In the genomic region with DNA sequence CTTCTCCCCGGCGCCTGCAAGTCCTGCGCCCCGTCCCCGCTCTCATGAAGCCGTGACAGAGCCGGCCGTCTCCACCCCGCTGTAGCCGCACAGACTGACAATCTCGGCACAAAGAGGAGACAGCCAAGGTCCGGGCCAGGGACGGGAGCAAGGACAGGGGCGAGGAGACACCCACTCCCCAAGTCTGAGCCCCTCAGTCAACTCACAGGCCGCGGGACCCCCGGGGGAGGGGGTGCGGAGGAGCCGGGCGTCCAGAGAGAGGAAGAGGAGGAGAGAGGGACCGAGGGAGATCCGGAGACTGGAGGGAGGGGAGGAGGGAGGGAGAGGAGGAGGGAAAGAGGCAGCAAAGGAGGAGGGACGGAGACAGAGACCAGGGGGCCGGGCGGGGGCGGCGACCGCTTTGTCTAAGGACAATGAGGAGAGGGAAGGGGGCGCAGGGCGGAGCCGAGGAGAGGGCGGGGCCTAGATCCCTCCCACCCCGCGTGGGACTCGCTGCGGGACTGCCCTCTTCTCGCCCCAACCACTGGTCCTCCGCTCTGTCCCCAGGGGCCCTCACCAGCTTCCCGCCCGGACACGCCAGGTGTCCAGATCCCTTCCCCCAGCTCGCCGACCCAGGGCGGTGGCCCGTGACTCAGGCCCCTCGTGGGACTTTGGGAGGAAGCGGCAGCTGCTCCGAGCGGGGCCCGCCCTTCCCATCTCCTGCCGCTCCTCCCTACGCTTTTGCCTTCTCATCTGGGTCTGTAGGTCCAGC, we compare ENCODE assay signal across 8 cellular contexts. TPM values are rescaled to one million over a fixed set of nuclear protein-coding genes. Genes with fewer than 3 reads are reported as not detected.
A peak's percentile ranks its signal among the peaks of the same experiment; 100 is the strongest.
DNase-seq lines count a peak whose midpoint lies in the region; ATAC-seq and TF ChIP-seq lines count a peak whose summit lies in the region.

No MANE protein-coding gene starts in this region.

- intact Hi-C loops in ascending aorta (cut with DNase I): loop anchor here (1.0 kb wide), 2 partner anchors 30 to 34 kb away; a partner anchor contains a TSS

- peaks cover 52% of the 10 kb centered on the region for H3K4me1 Mint-ChIP-seq in T-helper 17 cell

- no peak for TF ChIP-seq CTCF in ascending aorta (IDR thresholded peaks at IDR 0.05)

- peak overlapping the region; percentile 75 to 91 for H3K4me3 ChIP-seq in ascending aorta

- H3K27ac Mint-ChIP-seq in T-helper 17 cell: peak overlapping the region; percentile 97

- H3K4me1 ChIP-seq in ascending aorta: peaks cover 7 to 31% of the 10 kb centered on the region in 2 donors

- peak overlapping the region; percentile 100 for H3K4me3 Mint-ChIP-seq in T-helper 17 cell

- H3K36me3 Mint-ChIP-seq in T-helper 17 cell (ENCODE audit: low read depth): peaks cover 29% of the 10 kb centered on the region

- H3K36me3 ChIP-seq in ascending aorta: no peaks in the 10 kb centered on the region

- peak; percentile 5 for TF ChIP-seq POLR2A in GM10847 (IDR thresholded peaks at IDR 0.05; ENCODE audit: extremely low read depth, insufficient read length)

- H3K27me3 Mint-ChIP-seq in T-helper 17 cell: no peaks in the 10 kb centered on the region

- ATAC-seq in HG02763 (IDR thresholded peaks at IDR 0.05; ENCODE audit: unreplicated experiment): peak; percentile 49
- peak; percentile 36 for ATAC-seq in T-helper 17 cell
- ATAC-seq in HG02973 (IDR thresholded peaks at IDR 0.05; ENCODE audit: unreplicated experiment): no peak

- peak; percentile 75 for DNase-seq in NCI-H146 treated with DMSO at 0.1 percent for 48 hours (lab: John Stamatoyannopoulos, UW; ENCODE audit: unreplicated experiment)
- DNase-seq in T-helper 17 cell: peak; percentile 32 to 77 (median 76)
- DNase-seq in ascending aorta (ENCODE audit: low spot score in 2 of 2): peak; percentile 91 to 98
- peak; percentile 95 for DNase-seq in hepatic stellate cell (ENCODE audit: low spot score)
- peak; percentile 66 for DNase-seq in renal cortical epithelial cell (ENCODE audit: low read depth)

- H3K27me3 ChIP-seq in ascending aorta: no peaks in the 10 kb centered on the region

- peak overlapping the region; percentile 99 for H3K27ac ChIP-seq in ascending aorta

- H3K9me3 ChIP-seq in T-helper 17 cell (ENCODE audit: control insufficient read depth, low read length, poor library complexity, severe bottlenecking) (no peaks in the 10 kb centered on the region), ascending aorta (no peaks in the 10 kb centered on the region)

RNA-seq across cellular contexts. Expression of a gene that starts 0.6 kb away (rescaled TPM):
- total RNA-seq in T-helper 17 cell (100 to 1,000 TPM in 1 of 2 donors, 10 to 100 TPM in 1; 99.5 to 117 TPM), ascending aorta (83.3 TPM), renal cortical epithelial cell (27.5 and 38.7 TPM in 2 replicates)

RNA-seq across cellular contexts. Expression of a gene that starts 3.7 kb away (rescaled TPM):
- total RNA-seq in T-helper 17 cell (1 to 10 TPM; 4.7 to 5.6 TPM), ascending aorta (25.1 TPM), renal cortical epithelial cell (0.69 and 1.7 TPM in 2 replicates)

RNA-seq across cellular contexts. Expression of a gene that starts 14.3 kb away (rescaled TPM):
- total RNA-seq in T-helper 17 cell (10 to 100 TPM; 23.5 to 25.6 TPM), ascending aorta (39.2 TPM), renal cortical epithelial cell (40.2 and 41.7 TPM in 2 replicates)

RNA-seq across cellular contexts. Expression of a gene that starts 30.0 kb away (rescaled TPM):
- 10 to 100 TPM; 37.4 to 46.5 TPM for total RNA-seq in T-helper 17 cell
- 27.1 TPM for total RNA-seq in ascending aorta
- 6.4 and 10.2 TPM in 2 replicates for total RNA-seq in renal cortical epithelial cell

RNA-seq across cellular contexts. Expression of a gene that starts 33.1 kb away (rescaled TPM):
- total RNA-seq in T-helper 17 cell (100 to 1,000 TPM; 104 to 108 TPM), ascending aorta (537 TPM), renal cortical epithelial cell (312 and 597 TPM in 2 replicates)
